Comparison of ENCODE assay signal across 8 cellular contexts in the genomic region with DNA sequence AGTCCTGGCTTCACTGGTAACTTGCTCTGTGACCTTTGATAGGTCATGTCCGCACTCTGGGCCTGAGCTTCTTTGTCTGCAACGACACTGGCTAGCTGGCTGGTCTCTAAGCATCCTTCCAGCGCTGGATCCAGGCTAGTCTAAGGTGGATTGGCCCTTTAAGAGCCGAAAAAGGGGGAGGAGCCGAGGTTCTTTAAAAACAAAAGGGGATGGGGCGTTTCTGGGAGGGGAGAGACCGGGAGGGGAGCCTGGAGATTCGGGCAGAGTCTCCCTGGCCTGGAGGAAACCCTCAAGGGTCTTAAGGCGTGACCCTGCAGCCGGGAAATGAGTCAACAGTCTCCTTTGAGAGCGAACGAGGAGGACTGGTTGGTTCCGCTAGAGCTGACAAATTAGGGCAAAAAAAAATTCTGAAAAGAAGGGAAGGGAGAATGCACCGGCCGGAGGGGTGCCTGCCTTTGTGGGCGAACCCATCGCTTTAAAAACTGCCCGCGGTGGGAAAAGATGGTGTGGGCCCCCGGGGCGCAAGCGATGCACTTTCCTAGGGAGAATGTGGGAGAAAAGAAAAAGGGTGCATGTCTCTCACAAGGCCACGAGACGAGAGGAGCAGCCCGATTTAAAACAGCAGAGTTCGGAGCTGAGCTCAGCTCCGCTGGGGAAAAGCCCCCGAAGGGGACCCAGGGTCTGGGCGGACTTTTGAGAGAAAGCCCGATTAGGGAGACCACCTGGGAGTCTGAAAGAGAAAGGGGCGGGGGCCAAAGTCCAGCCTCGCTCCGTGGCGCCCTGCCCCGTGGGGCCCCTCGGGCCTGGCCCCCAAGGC. TPM values are rescaled to one million over a fixed set of nuclear protein-coding genes. Genes with fewer than 3 reads are reported as not detected.
DNase-seq lines count a peak whose midpoint lies in the region; ATAC-seq and TF ChIP-seq lines count a peak whose summit lies in the region.

No MANE protein-coding gene starts in this region.

- BruUV-seq in mammary epithelial cell (replicated peaks; lab: Mats Ljungman, UMichigan) = no TSS peak

- peak overlapping the region; percentile 74 for H2AFZ ChIP-seq in mammary epithelial cell (ENCODE audit: low read depth, low read length)

- ATAC-seq in T-cell (replicated peaks in 1 of 4) (peak; percentile 17 to 37 (median 32)), HG03095 (IDR thresholded peaks at IDR 0.05; ENCODE audit: unreplicated experiment) (no peak)

- peaks cover 3 to 17% of the 10 kb centered on the region in 2 donors for H3K27me3 Mint-ChIP-seq in T-cell

- peak overlapping the region; percentile 86 to 98 (median 96) for H3K4me3 Mint-ChIP-seq in T-cell

- peaks cover 8 to 13% (median 9%) of the 10 kb centered on the region in 3 donors for H3K4me1 Mint-ChIP-seq in T-cell

- dilution Hi-C loops in mammary epithelial cell (cut with HindIII; ENCODE audit: low sequenced_read_pairs) = no loop called here

- H3K9ac ChIP-seq in mammary epithelial cell (ENCODE audit: insufficient read depth, low read length) = peak overlapping the region; percentile 45

- DNase-seq in SHP77 (lab: John Stamatoyannopoulos, UW) (peak; percentile 18 to 35), SHP77 treated with DMSO at 0.1 percent for 48 hours (lab: John Stamatoyannopoulos, UW) (no peak), MV-4-11 (lab: John Stamatoyannopoulos, UW) (peak; percentile 26), T-cell (peak in 16 of 34 experiments; percentile 6 to 42 (median 18)), mammary epithelial cell (peak; percentile 48), iPS DF 6.9 (ENCODE audit: low read depth, low spot score) (no peak), renal cortical epithelial cell (ENCODE audit: low read depth) (peak; percentile 61)

- CTCF ChIA-PET in T-cell (lab: Charles Lee) (interaction anchor here (0.7 to 1.5 kb wide), 5 partner anchors 27 to 287 kb away, joined by 3 to 5 read pairs (median 4); no protein-coding TSS in a partner anchor), mammary epithelial cell (lab: Charles Lee; ENCODE audit: low non-redundant PET) (interaction anchor here (0.7 to 1.1 kb wide), 2 partner anchors 178 to 544 kb away, joined by 3 to 8 read pairs; no protein-coding TSS in a partner anchor)

- peaks cover 3% of the 10 kb centered on the region for H4K20me1 ChIP-seq in mammary epithelial cell (ENCODE audit: insufficient read depth, low read length)

- H3K79me2 ChIP-seq in mammary epithelial cell (ENCODE audit: insufficient read depth, low read length) = peaks cover 21% of the 10 kb centered on the region

- H3K4me1 ChIP-seq in mammary epithelial cell (ENCODE audit: insufficient read depth, low read length) = peaks cover 11% of the 10 kb centered on the region
- peaks cover 19% of the 10 kb centered on the region for H3K4me1 ChIP-seq in iPS DF 6.9 (ENCODE audit: control insufficient read depth, insufficient read depth, low read length)

- no peak for TF ChIP-seq CTCF in mammary epithelial cell (conservative IDR thresholded peaks at IDR 0.05 in 1 of 2, IDR thresholded peaks at IDR 0.05 in 1 of 2; ENCODE audit: extremely low read depth in 1 of 2, insufficient read depth in 1 of 2, low read depth in 1 of 2, low read length in 2 of 2)

- intact Hi-C loops in mammary epithelial cell (cut with micrococcal nuclease) = loop anchor here (1.0 to 5.0 kb wide), 7 partner anchors 45 to 385 kb away; a partner anchor contains a TSS

- H3K27ac ChIP-seq in mammary epithelial cell (ENCODE audit: insufficient read depth, low read depth, low read length) = no peak overlapping the region
- no peak overlapping the region for H3K27ac ChIP-seq in iPS DF 6.9 (ENCODE audit: low read length)

- peak overlapping the region; percentile 76 to 90 for H3K27ac Mint-ChIP-seq in T-cell

- WGBS in mammary epithelial cell (ENCODE audit: low coverage, missing lambda C conversion rate) = under 1% methylated on average over 20 of the region's 36 CpGs
- no CpG with 5 or more reads among the region's 36 CpGs for WGBS in iPS DF 6.9 (ENCODE audit: insufficient coverage, insufficient read length)

- in situ Hi-C loops in mammary epithelial cell (cut with MboI; ENCODE audit: low sequenced_read_pairs in 2 of 2) = loop anchor here in 1 of 2 donors (25.0 kb wide), 1 partner anchor 95 kb away; no protein-coding TSS in a partner anchor

- no peaks in the 10 kb centered on the region for H3K9me3 Mint-ChIP-seq in T-cell

- H3K27me3 ChIP-seq in mammary epithelial cell (ENCODE audit: insufficient read depth, low read length) (no peaks in the 10 kb centered on the region), iPS DF 6.9 (ENCODE audit: control insufficient read depth, insufficient read depth, low read length) (no peaks in the 10 kb centered on the region; the same call in 1 of the 2 replicates)

- no peaks in the 10 kb centered on the region for H3K36me3 Mint-ChIP-seq in T-cell

- H3K4me3 ChIP-seq in mammary epithelial cell (replicated peaks in 1 of 3; ENCODE audit: insufficient read depth in 1 of 3, low read depth in 2 of 3, low read length in 3 of 3) = peak overlapping the region; percentile 65 to 84 (median 71)
- H3K4me3 ChIP-seq in iPS DF 6.9 (ENCODE audit: low read length) = peak overlapping the region; percentile 72

- POLR2A ChIA-PET in T-cell (lab: Charles Lee) = interaction anchor here in 1 of 2 donors (0.6 kb wide), 1 partner anchor 13 kb away, joined by 6 read pairs; no protein-coding TSS in a partner anchor

- H3K4me2 ChIP-seq in mammary epithelial cell (ENCODE audit: insufficient read depth, low read depth, low read length) = peak overlapping the region; percentile 80

- H3K36me3 ChIP-seq in mammary epithelial cell (ENCODE audit: insufficient read depth, low read length) (peaks cover 3% of the 10 kb centered on the region), iPS DF 6.9 (ENCODE audit: control insufficient read depth, insufficient read depth, low read length) (0 out of 2 replicates have a peak, but pooled peaks cover 4% of the 10 kb centered on the region)

- no peaks in the 10 kb centered on the region for H3K9me3 ChIP-seq in mammary epithelial cell (replicated peaks; ENCODE audit: insufficient read depth, low read length)
- no peaks in the 10 kb centered on the region; the same call in 1 of the 2 replicates for H3K9me3 ChIP-seq in iPS DF 6.9 (ENCODE audit: control insufficient read depth, insufficient read depth, low read length)

RNA-seq across cellular contexts. Expression of a gene that starts 1.0 kb away (rescaled TPM):
- 1 to 10 TPM; 2.8 to 8.3 (median 4.0) TPM for total RNA-seq in T-cell
- total RNA-seq in mammary epithelial cell = 10 to 100 TPM in 1 of 2 donors, 1 to 10 TPM in 1; 4.7 to 10.0 TPM
- 1.9 TPM for polyA plus RNA-seq in mammary epithelial cell
- 1.3 TPM for polyA minus RNA-seq in mammary epithelial cell
- total RNA-seq in renal cortical epithelial cell = 8.9 and 18.4 TPM in 2 replicates

RNA-seq across cellular contexts. Expression of a gene that starts 45.6 kb away (rescaled TPM):
- total RNA-seq in T-cell (10 to 100 TPM in 3 of 5 donors, 1 to 10 TPM in 2; 8.1 to 16.1 (median 15.3) TPM), mammary epithelial cell (10 to 100 TPM; 19.2 to 24.4 TPM), renal cortical epithelial cell (11.8 and 12.6 TPM in 2 replicates)
- 14.3 TPM for polyA plus RNA-seq in mammary epithelial cell
- 3.7 TPM for polyA minus RNA-seq in mammary epithelial cell

Comparison
In these comparisons a context has a peak if more than half of its experiments do, and no peak if none do; other contexts are left out.
1. DNase-seq: peak in SHP77 (2 of 2), MV-4-11 (single experiment), mammary epithelial cell (single experiment) and renal cortical epithelial cell (single experiment); none in SHP77 treated with DMSO at 0.1 percent for 48 hours (single experiment) and iPS DF 6.9 (single experiment).